15 cellular contexts compared by ENCODE assay signal in the genomic region with DNA sequence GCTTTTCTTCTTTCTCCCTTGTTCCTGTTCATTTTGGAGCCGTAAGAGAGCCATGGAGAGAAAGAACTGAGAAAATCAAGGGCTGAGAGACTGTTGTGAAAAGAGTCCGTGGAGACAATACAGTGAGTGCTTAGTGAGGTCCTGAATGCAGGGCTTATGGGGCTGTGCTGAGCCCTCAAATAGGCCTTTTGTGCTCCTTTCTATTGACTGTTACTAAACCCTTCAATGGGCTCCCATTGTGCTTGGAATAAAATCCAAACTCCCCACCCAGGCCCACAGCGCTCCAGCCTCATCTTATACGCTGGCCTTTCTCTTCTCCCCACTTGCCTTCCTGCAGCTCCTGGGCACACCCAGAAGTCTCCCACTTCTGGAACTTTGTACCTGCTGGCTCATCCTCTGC.
"Had no signal": no experiment of that assay in that cellular context is flagged by ENCODE, and none has a peak within 500 bp of the region (broad histone marks: within the 10 kb centered on the region; RNA-seq: fewer than 3 reads in every experiment).

No MANE protein-coding gene starts in this region.

- H3K4me1 ChIP-seq: right lobe of liver had no signal

- ATAC-seq: activated CD8-positive, alpha-beta T cell treated with anti-CD3 and anti-CD28 coated beads, Interleukin-2, amount 10 ng/mL, durations not matched to agents 7 days and 5 days had no signal

- H3K9me3 ChIP-seq: right lobe of liver, spleen had no signal

- H3K27ac ChIP-seq: cardiac muscle cell, right lobe of liver, VCaP had no signal

- DNase-seq: activated CD4-positive, alpha-beta T cell treated with anti-CD3 and anti-CD28 coated beads for 4 hours; activated CD8-positive, alpha-beta memory T cell treated with anti-CD3 and anti-CD28 coated beads, Interleukin-2, amount 50 U/mL, for 48 hours; activated CD8-positive, alpha-beta T cell treated with anti-CD3 and anti-CD28 coated beads, Interleukin-2, amount 10 ng/mL, durations not matched to agents 7 days and 5 days; activated naive CD4-positive, alpha-beta T cell treated with Interleukin-2 at 50 U/mL for 16 hours; foreskin melanocyte; right lobe of liver; spleen; stimulated activated CD4-positive, alpha-beta T cell treated with anti-CD3 and anti-CD28 coated beads, Interleukin-1b, Interleukin-23, amount 100 ng/mL, for 48 hours; stimulated activated naive B cell treated with anti-CD40 and anti-IgM and Interleukin-4, amounts not matched to agents 10 μg/mL and 1 μg/mL and 100 μg/mL, for 72 hours; T1000 had no signal

- H3K4me3 ChIP-seq: cardiac muscle cell, right lobe of liver, spleen had no signal

- H3K27me3 ChIP-seq: cardiac muscle cell, right lobe of liver, spleen had no signal

- H3K4me3 Mint-ChIP-seq: activated CD8-positive, alpha-beta T cell treated with anti-CD3 and anti-CD28 coated beads, Interleukin-2, amount 10 ng/mL, durations not matched to agents 7 days and 5 days; activated T-helper 1 cell treated with anti-CD3 and anti-CD28 coated beads, Interleukin-12 subunit alpha, Interleukin-12 subunit beta, Interleukin-2, Interleukin-4 antibody, amounts not matched to agents 30 ng/mL and 10 ng/mL and 1 ng/mL, durations not matched to agents 14 hours and 24 hours and 36 hours; type B pancreatic cell had no signal

- H3K9me3 Mint-ChIP-seq: activated T-helper 1 cell treated with anti-CD3 and anti-CD28 coated beads, Interleukin-12 subunit alpha, Interleukin-12 subunit beta, Interleukin-2, Interleukin-4 antibody, amounts not matched to agents 30 ng/mL and 10 ng/mL and 1 ng/mL, durations not matched to agents 14 hours and 24 hours and 36 hours had no signal

- H3K36me3 ChIP-seq: cardiac muscle cell, right lobe of liver, spleen had no signal

- H3K27ac Mint-ChIP-seq: activated CD8-positive, alpha-beta T cell treated with anti-CD3 and anti-CD28 coated beads, Interleukin-2, amount 10 ng/mL, durations not matched to agents 7 days and 5 days; activated T-helper 1 cell treated with anti-CD3 and anti-CD28 coated beads, Interleukin-12 subunit alpha, Interleukin-12 subunit beta, Interleukin-2, Interleukin-4 antibody, amounts not matched to agents 30 ng/mL and 10 ng/mL and 1 ng/mL, durations not matched to agents 14 hours and 24 hours and 36 hours; progenitor cell of endocrine pancreas; stimulated activated naive B cell treated with anti-CD40 and anti-IgM and Interleukin-4, amounts not matched to agents 10 μg/mL and 1 μg/mL and 100 μg/mL, for 72 hours; type B pancreatic cell had no signal

- H3K36me3 Mint-ChIP-seq: stimulated activated naive B cell treated with anti-CD40 and anti-IgM and Interleukin-4, amounts not matched to agents 10 μg/mL and 1 μg/mL and 100 μg/mL, for 72 hours; type B pancreatic cell had no signal
